In genomic region chr14:32800320-32800719, GRCh38 we compare ENCODE assay signal across 19 cellular contexts.
DNase-seq lines count a peak whose midpoint lies in the region; TF ChIP-seq lines count a peak whose summit lies in the region.
"Had no signal": no experiment of that assay in that cellular context is flagged by ENCODE, and none has a peak within 500 bp of the region (broad histone marks: within the 10 kb centered on the region; RNA-seq: fewer than 3 reads in every experiment).

No MANE protein-coding gene starts in this region.

- H3K27ac ChIP-seq in mammary epithelial cell (ENCODE audit: insufficient read depth, low read depth, low read length) (no peak overlapping the region), Karpas-422 (ENCODE audit: low read length) (no peak overlapping the region)
- H3K27ac ChIP-seq: 22Rv1, BLaER1, C4-2B, GM23248 had no signal

- H3K4me2 ChIP-seq in mammary epithelial cell (ENCODE audit: insufficient read depth, low read depth, low read length), result no peak overlapping the region
- H3K4me2 ChIP-seq in Karpas-422 (ENCODE audit: low read depth, low read length, poor library complexity, severe bottlenecking), result no peak overlapping the region
- H3K4me2 ChIP-seq: BLaER1 had no signal

- POLR2A ChIA-PET in MCF 10A (lab: Yijun Ruan, JAX), result interaction anchor here (0.8 kb wide), 1 partner anchor 232 kb away, joined by 3 read pairs; no protein-coding TSS in a partner anchor

- H3K79me2 ChIP-seq in mammary epithelial cell (ENCODE audit: insufficient read depth, low read length) (no peaks in the 10 kb centered on the region), Karpas-422 (ENCODE audit: low read length) (no peaks in the 10 kb centered on the region)

- CTCF ChIA-PET in MCF 10A (lab: Yijun Ruan, JAX) (interaction anchor here (0.6 kb wide), 1 partner anchor 417 kb away, joined by 3 read pairs; no protein-coding TSS in a partner anchor), mammary epithelial cell (lab: Charles Lee; ENCODE audit: low non-redundant PET) (no interaction called here)

- H3K9me3 Mint-ChIP-seq in MCF 10A (ENCODE audit: unreplicated experiment), result peaks cover 27% of the 10 kb centered on the region

- TF ChIP-seq CTCF in MCF 10A (IDR thresholded peaks at IDR 0.05; ENCODE audit: unreplicated experiment), result no peak
- no peak for TF ChIP-seq CTCF in mammary epithelial cell (conservative IDR thresholded peaks at IDR 0.05 in 1 of 2, IDR thresholded peaks at IDR 0.05 in 1 of 2; ENCODE audit: extremely low read depth in 1 of 2, insufficient read depth in 1 of 2, low read depth in 1 of 2, low read length in 2 of 2)
- TF ChIP-seq CTCF in epithelial cell of esophagus (IDR thresholded peaks at IDR 0.05; ENCODE audit: insufficient read depth, low read depth, low read length, missing control alignments), result no peak

- H3K36me3 Mint-ChIP-seq in MCF 10A (ENCODE audit: insufficient read depth, unreplicated experiment), result no peaks in the 10 kb centered on the region
- H3K36me3 Mint-ChIP-seq: CD4-positive, CD25-positive, alpha-beta regulatory T cell had no signal

- H3K4me1 Mint-ChIP-seq in MCF 10A (ENCODE audit: insufficient read depth, unreplicated experiment), result no peaks in the 10 kb centered on the region
- H3K4me1 Mint-ChIP-seq: B cell; CD4-positive, CD25-positive, alpha-beta regulatory T cell; H9 had no signal

- in situ Hi-C loops in mammary epithelial cell (cut with MboI; ENCODE audit: low sequenced_read_pairs in 2 of 2), result no loop called here

- BruUV-seq in MCF 10A (replicated peaks; lab: Mats Ljungman, UMichigan) (no TSS peak), mammary epithelial cell (replicated peaks; lab: Mats Ljungman, UMichigan) (no TSS peak)

- H3K36me3 ChIP-seq in mammary epithelial cell (ENCODE audit: insufficient read depth, low read length) (no peaks in the 10 kb centered on the region), Karpas-422 (ENCODE audit: insufficient read depth, low read length) (no peaks in the 10 kb centered on the region)
- H3K36me3 ChIP-seq: BLaER1 had no signal

- 0% methylated on average over 1 of the region's 1 CpG for WGBS in mammary epithelial cell (ENCODE audit: low coverage, missing lambda C conversion rate)

- no peaks in the 10 kb centered on the region for H3K9me2 ChIP-seq in Karpas-422 (replicated peaks; ENCODE audit: insufficient read depth, low read length)

- H4K20me1 ChIP-seq in mammary epithelial cell (ENCODE audit: insufficient read depth, low read length) (no peaks in the 10 kb centered on the region), Karpas-422 (ENCODE audit: insufficient read depth, low read depth, low read length) (no peaks in the 10 kb centered on the region)
- H4K20me1 ChIP-seq: BLaER1 had no signal

- no peaks in the 10 kb centered on the region for H3K4me1 ChIP-seq in mammary epithelial cell (ENCODE audit: insufficient read depth, low read length)
- H3K4me1 ChIP-seq in Karpas-422 (ENCODE audit: low read length), result no peaks in the 10 kb centered on the region
- H3K4me1 ChIP-seq: BLaER1 had no signal

- no peak overlapping the region for H3K27ac Mint-ChIP-seq in MCF 10A (ENCODE audit: low read depth, unreplicated experiment)
- H3K27ac Mint-ChIP-seq: B cell; CD4-positive, CD25-positive, alpha-beta regulatory T cell; CD8-positive, alpha-beta T cell; H9 had no signal

- intact Hi-C loops in MCF 10A (cut with micrococcal nuclease), result no loop called here
- intact Hi-C loops in mammary epithelial cell (cut with micrococcal nuclease), result no loop called here

- peaks cover 15% of the 10 kb centered on the region for H3K9me3 ChIP-seq in mammary epithelial cell (replicated peaks; ENCODE audit: insufficient read depth, low read length)
- H3K9me3 ChIP-seq in Karpas-422 (ENCODE audit: low read length), result peaks cover 14% of the 10 kb centered on the region

- H3K4me3 ChIP-seq in mammary epithelial cell (replicated peaks in 1 of 3; ENCODE audit: insufficient read depth in 1 of 3, low read depth in 2 of 3, low read length in 3 of 3), result no peak overlapping the region
- H3K4me3 ChIP-seq in Karpas-422 (ENCODE audit: low read length), result no peak overlapping the region
- H3K4me3 ChIP-seq in epithelial cell of esophagus (ENCODE audit: low read length), result no peak overlapping the region
- H3K4me3 ChIP-seq: BLaER1, GM12878, GM23248 had no signal

- no peak overlapping the region for H3K4me3 Mint-ChIP-seq in MCF 10A (ENCODE audit: unreplicated experiment)
- H3K4me3 Mint-ChIP-seq: B cell; CD4-positive, CD25-positive, alpha-beta regulatory T cell; CD8-positive, alpha-beta T cell; H9 had no signal

- dilution Hi-C loops in mammary epithelial cell (cut with HindIII; ENCODE audit: low sequenced_read_pairs), result no loop called here

- H2AFZ ChIP-seq in mammary epithelial cell (ENCODE audit: low read depth, low read length), result no peak overlapping the region
- no peak overlapping the region for H2AFZ ChIP-seq in Karpas-422 (ENCODE audit: low read length)
- H2AFZ ChIP-seq: GM23248 had no signal

- no peaks in the 10 kb centered on the region for H3K27me3 Mint-ChIP-seq in MCF 10A (ENCODE audit: insufficient read depth, unreplicated experiment)
- H3K27me3 Mint-ChIP-seq: B cell; CD4-positive, CD25-positive, alpha-beta regulatory T cell had no signal

- H3K9ac ChIP-seq in mammary epithelial cell (ENCODE audit: insufficient read depth, low read length) (no peak overlapping the region), Karpas-422 (ENCODE audit: low read length) (no peak overlapping the region)
- H3K9ac ChIP-seq: BLaER1, GM23248 had no signal

- H3K27me3 ChIP-seq in mammary epithelial cell (ENCODE audit: insufficient read depth, low read length) (no peaks in the 10 kb centered on the region), Karpas-422 (ENCODE audit: low read length) (peaks cover 6% of the 10 kb centered on the region; the same call in 1 of the 2 replicates)
- H3K27me3 ChIP-seq: BLaER1 had no signal

- peak; percentile 3 for DNase-seq in MCF 10A (ENCODE audit: unreplicated experiment)
- no peak for DNase-seq in mammary epithelial cell
- peak; percentile 19 for DNase-seq in Karpas-422
- DNase-seq in epithelial cell of esophagus (ENCODE audit: low read depth), result peak; percentile 0
- DNase-seq in pons (ENCODE audit: low spot score), result no peak
- no peak for DNase-seq in COLO829 (ENCODE audit: low spot score)
- DNase-seq: CD4-positive, CD25-positive, alpha-beta regulatory T cell; CD8-positive, alpha-beta T cell; DMS 273 treated with DMSO at 0.1 percent for 48 hours; DMS79; EL; GDM1; GM23248; H9 had no signal

Comparison
In these comparisons a context has a peak if more than half of its experiments do, and no peak if none do; other contexts are left out.
1. DNase-seq: peak in MCF 10A (single experiment), Karpas-422 (single experiment) and epithelial cell of esophagus (single experiment); none in mammary epithelial cell (single experiment), pons (single experiment) and COLO829 (single experiment).